ENCODE assay signal across 8 cellular contexts in genomic region chr2:9423922-9424272, GRCh38. TPM values are rescaled to one million over a fixed set of nuclear protein-coding genes. Genes with fewer than 3 reads are reported as not detected.
DNase-seq lines count a peak whose midpoint lies in the region; ATAC-seq and TF ChIP-seq lines count a peak whose summit lies in the region.

No MANE protein-coding gene starts in this region.

- intact Hi-C loops in vagina (cut with DNase I): no loop called here

- H3K27ac ChIP-seq in mesodermal cell (ENCODE audit: low read depth, low read length, severe bottlenecking) (peak overlapping the region; percentile 89), vagina (peak overlapping the region; percentile 94)

- H3K4me1 ChIP-seq in NT2/D1 (ENCODE audit: insufficient read depth, insufficient read length) (peaks cover 3% of the 10 kb centered on the region), mesodermal cell (ENCODE audit: control insufficient read depth, insufficient read depth, low read length, poor library complexity, severe bottlenecking) (peaks cover 3% of the 10 kb centered on the region), vagina (peaks cover 48% of the 10 kb centered on the region)

- DNase-seq in NT2/D1 (ENCODE audit: low read depth, low spot score): no peak
- peak; percentile 33 for DNase-seq in central memory CD4-positive, alpha-beta T cell
- no peak for DNase-seq in vagina (ENCODE audit: extremely low spot score in 2 of 2)
- no peak for DNase-seq in H4 (ENCODE audit: low spot score)
- no peak for DNase-seq in NCI-H2107 (lab: John Stamatoyannopoulos, UW)

- H3K36me3 ChIP-seq in NT2/D1 (ENCODE audit: insufficient read depth, insufficient read length, low read length): peaks cover 24% of the 10 kb centered on the region
- H3K36me3 ChIP-seq in mesodermal cell (ENCODE audit: control insufficient read depth, insufficient read depth, low read length): peaks cover 20% of the 10 kb centered on the region
- H3K36me3 ChIP-seq in vagina: no peaks in the 10 kb centered on the region

- H3K4me3 ChIP-seq in GM08714 (ENCODE audit: low read length) (peak overlapping the region; percentile 78), NT2/D1 (ENCODE audit: insufficient read length, low read depth) (peak overlapping the region; percentile 96), mesodermal cell (ENCODE audit: extremely low read depth, insufficient read depth, low read length, poor library complexity, severe bottlenecking) (peak overlapping the region; percentile 92), vagina (peak overlapping the region; percentile 67 to 72)

- peak; percentile 11 for ATAC-seq in GM21723 (IDR thresholded peaks at IDR 0.05; ENCODE audit: unreplicated experiment)

- no peak for TF ChIP-seq POLR2A in vagina (IDR thresholded peaks at IDR 0.05)

- peak overlapping the region; percentile 96 for H3K9ac ChIP-seq in NT2/D1 (ENCODE audit: insufficient read length, low read depth)

- H3K27me3 ChIP-seq in NT2/D1 (ENCODE audit: insufficient read depth, insufficient read length) (no peaks in the 10 kb centered on the region), vagina (no peaks in the 10 kb centered on the region)

- WGBS in mesodermal cell (ENCODE audit: insufficient coverage in 2 of 2), 2 experiments: 0 to 2% methylated on average over 17 to 20 of the region's 21 CpGs

- H3K9me3 ChIP-seq in NT2/D1 (ENCODE audit: insufficient read depth, low read length) (no peaks in the 10 kb centered on the region), mesodermal cell (ENCODE audit: control insufficient read depth, low read length) (no peaks in the 10 kb centered on the region), vagina (no peaks in the 10 kb centered on the region)

- no peak for TF ChIP-seq CTCF in vagina (IDR thresholded peaks at IDR 0.05)

RNA-seq across cellular contexts. Expression of gene CPSF3, which starts 0.4 kb away (rescaled TPM):
- polyA plus RNA-seq in mesodermal cell (2013, experiment 1 of 2): 77.3 TPM
- 76.0 TPM for polyA plus RNA-seq in mesodermal cell (2013, experiment 2 of 2)
- 19.4 TPM for total RNA-seq in vagina
- total RNA-seq in H4 (2014; rRNA removed; shearing (Covaris generic)): 54.7 and 65.5 TPM in 2 replicates

RNA-seq across cellular contexts. Expression of gene ITGB1BP1, which starts 0.6 kb away (rescaled TPM):
- polyA plus RNA-seq in mesodermal cell (2013, experiment 1 of 2): 59.3 TPM
- polyA plus RNA-seq in mesodermal cell (2013, experiment 2 of 2): 76.7 TPM
- total RNA-seq in vagina: 53.8 TPM
- total RNA-seq in H4 (2014; rRNA removed; shearing (Covaris generic)): 30.7 and 36.7 TPM in 2 replicates

RNA-seq across cellular contexts. Expression of gene IAH1, which starts 50.5 kb away (rescaled TPM):
- 20.6 TPM for polyA plus RNA-seq in mesodermal cell (2013, experiment 1 of 2)
- polyA plus RNA-seq in mesodermal cell (2013, experiment 2 of 2): 18.0 TPM
- 40.0 TPM for total RNA-seq in vagina
- total RNA-seq in H4 (2014; rRNA removed; shearing (Covaris generic)): 38.7 and 52.5 TPM in 2 replicates
